Comparison of ENCODE assay signal across 7 cellular contexts in genomic region chr7:100547872-100548271, GRCh38. TPM values are rescaled to one million over a fixed set of nuclear protein-coding genes. Genes with fewer than 3 reads are reported as not detected.
A peak's percentile ranks its signal among the peaks of the same experiment; 100 is the strongest.
DNase-seq lines count a peak whose midpoint lies in the region; ATAC-seq and TF ChIP-seq lines count a peak whose summit lies in the region.

No MANE protein-coding gene starts in this region.

- no peaks in the 10 kb centered on the region for H3K27me3 Mint-ChIP-seq in WTC11 (ENCODE audit: low read depth)
- no peaks in the 10 kb centered on the region for H3K27me3 Mint-ChIP-seq in stimulated activated naive CD8-positive, alpha-beta T cell treated with anti-CD3 and anti-CD28 coated beads, Interleukin-15, amount 100 ng/mL, for 72 hours

- H3K27ac Mint-ChIP-seq in WTC11: peak overlapping the region; percentile 76; the same call in 1 of the 2 replicates
- peak overlapping the region; percentile 78 to 95 for H3K27ac Mint-ChIP-seq in stimulated activated naive CD8-positive, alpha-beta T cell treated with anti-CD3 and anti-CD28 coated beads, Interleukin-15, amount 100 ng/mL, for 72 hours

- no peaks in the 10 kb centered on the region for H3K27me3 ChIP-seq in left ventricle myocardium inferior (ENCODE audit: low read depth)

- CTCF ChIA-PET in WTC11 (lab: Charles Lee): interaction anchor here (2.0 to 6.1 kb wide), 3 partner anchors 12 to 69 kb away, joined by 5 to 36 read pairs (median 8); partner anchors contain the start of gene TSC22D4

- peaks cover 31% of the 10 kb centered on the region for H3K36me3 ChIP-seq in left ventricle myocardium inferior

- H3K4me3 Mint-ChIP-seq in WTC11: no peak overlapping the region
- peak overlapping the region; percentile 85 to 97 for H3K4me3 Mint-ChIP-seq in stimulated activated naive CD8-positive, alpha-beta T cell treated with anti-CD3 and anti-CD28 coated beads, Interleukin-15, amount 100 ng/mL, for 72 hours

- POLR2A ChIA-PET in WTC11 (lab: Charles Lee): interaction anchor here (2.1 kb wide), 1 partner anchor 38 kb away, joined by 5 read pairs; the partner anchor contains the start of genes FBXO24 and LRCH4

- no peak for TF ChIP-seq RAD21 in Ishikawa (IDR thresholded peaks at IDR 0.05; ENCODE audit: low read depth)

- intact Hi-C loops in left ventricle myocardium inferior (cut with micrococcal nuclease): loop anchor here (10.0 kb wide), 1 partner anchor 73 kb away; the partner anchor contains the start of gene TSC22D4

- peaks cover 5% of the 10 kb centered on the region for H3K36me3 Mint-ChIP-seq in WTC11

- peak overlapping the region; percentile 90 for H3K27ac ChIP-seq in left ventricle myocardium inferior (replicated peaks)

- H3K4me1 Mint-ChIP-seq in WTC11: peaks cover 45% of the 10 kb centered on the region
- H3K4me1 Mint-ChIP-seq in stimulated activated naive CD8-positive, alpha-beta T cell treated with anti-CD3 and anti-CD28 coated beads, Interleukin-15, amount 100 ng/mL, for 72 hours: peaks cover 80% of the 10 kb centered on the region

- H3K4me1 ChIP-seq in left ventricle myocardium inferior: peaks cover 56% of the 10 kb centered on the region

- no peak for TF ChIP-seq EP300 in Ishikawa (IDR thresholded peaks at IDR 0.05; ENCODE audit: borderline replicate concordance)

- ATAC-seq in WTC11: no peak; the same call in 1 of the 2 replicates
- ATAC-seq in stimulated activated naive CD8-positive, alpha-beta T cell treated with anti-CD3 and anti-CD28 coated beads, Interleukin-15, amount 100 ng/mL, for 72 hours: no peak

- H3K9me3 ChIP-seq in left ventricle myocardium inferior (replicated peaks): no peaks in the 10 kb centered on the region

- no peaks in the 10 kb centered on the region for H3K9me3 Mint-ChIP-seq in WTC11
- no peaks in the 10 kb centered on the region for H3K9me3 Mint-ChIP-seq in stimulated activated naive CD8-positive, alpha-beta T cell treated with anti-CD3 and anti-CD28 coated beads, Interleukin-15, amount 100 ng/mL, for 72 hours

- TF ChIP-seq CTCF in WTC11 (IDR thresholded peaks at IDR 0.05) (no peak), left ventricle myocardium inferior (IDR thresholded peaks at IDR 0.05; ENCODE audit: borderline replicate concordance) (peak; percentile 31)

- no peak overlapping the region for H3K4me3 ChIP-seq in left ventricle myocardium inferior

- DNase-seq in WTC11 (ENCODE audit: low spot score): no peak
- DNase-seq in left ventricle myocardium inferior: no peak
- DNase-seq in stimulated activated naive CD8-positive, alpha-beta T cell treated with anti-CD3 and anti-CD28 coated beads, Interleukin-15, amount 100 ng/mL, for 72 hours: no peak
- no peak for DNase-seq in activated CD4-positive, CD25-positive, alpha-beta regulatory T cell treated with anti-CD3 and anti-CD28 coated beads, Interleukin-2, amount 50 U/mL, for 72 hours
- DNase-seq in iPS-NIHi11 (ENCODE audit: low spot score): no peak
- DNase-seq in T-helper 9 cell: no peak

TF ChIP-seq in Ishikawa, 13 proteins besides CTCF, POLR2A, EP300 and RAD21:
- no peak for TF ChIP-seq TEAD4 (IDR thresholded peaks at IDR 0.05)
- TF ChIP-seq, protein P1, sequence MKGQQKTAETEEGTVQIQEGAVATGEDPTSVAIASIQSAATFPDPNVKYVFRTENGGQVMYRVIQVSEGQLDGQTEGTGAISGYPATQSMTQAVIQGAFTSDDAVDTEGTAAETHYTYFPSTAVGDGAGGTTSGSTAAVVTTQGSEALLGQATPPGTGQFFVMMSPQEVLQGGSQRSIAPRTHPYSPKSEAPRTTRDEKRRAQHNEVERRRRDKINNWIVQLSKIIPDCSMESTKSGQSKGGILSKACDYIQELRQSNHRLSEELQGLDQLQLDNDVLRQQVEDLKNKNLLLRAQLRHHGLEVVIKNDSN (IDR thresholded peaks at IDR 0.05): peak; percentile 24; the same call in 1 of the 2 replicates

TF ChIP-seq in WTC11, 78 proteins besides CTCF, POLR2A, EP300 and RAD21 (continues in another document):
- TF ChIP-seq, protein P2, sequence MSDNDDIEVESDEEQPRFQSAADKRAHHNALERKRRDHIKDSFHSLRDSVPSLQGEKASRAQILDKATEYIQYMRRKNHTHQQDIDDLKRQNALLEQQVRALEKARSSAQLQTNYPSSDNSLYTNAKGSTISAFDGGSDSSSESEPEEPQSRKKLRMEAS (CRISPR knock-in tag; IDR thresholded peaks at IDR 0.05): no peak
- no peak for TF ChIP-seq RELA (CRISPR knock-in tag; IDR thresholded peaks at IDR 0.05; ENCODE audit: borderline replicate concordance)
- TF ChIP-seq, protein P3, sequence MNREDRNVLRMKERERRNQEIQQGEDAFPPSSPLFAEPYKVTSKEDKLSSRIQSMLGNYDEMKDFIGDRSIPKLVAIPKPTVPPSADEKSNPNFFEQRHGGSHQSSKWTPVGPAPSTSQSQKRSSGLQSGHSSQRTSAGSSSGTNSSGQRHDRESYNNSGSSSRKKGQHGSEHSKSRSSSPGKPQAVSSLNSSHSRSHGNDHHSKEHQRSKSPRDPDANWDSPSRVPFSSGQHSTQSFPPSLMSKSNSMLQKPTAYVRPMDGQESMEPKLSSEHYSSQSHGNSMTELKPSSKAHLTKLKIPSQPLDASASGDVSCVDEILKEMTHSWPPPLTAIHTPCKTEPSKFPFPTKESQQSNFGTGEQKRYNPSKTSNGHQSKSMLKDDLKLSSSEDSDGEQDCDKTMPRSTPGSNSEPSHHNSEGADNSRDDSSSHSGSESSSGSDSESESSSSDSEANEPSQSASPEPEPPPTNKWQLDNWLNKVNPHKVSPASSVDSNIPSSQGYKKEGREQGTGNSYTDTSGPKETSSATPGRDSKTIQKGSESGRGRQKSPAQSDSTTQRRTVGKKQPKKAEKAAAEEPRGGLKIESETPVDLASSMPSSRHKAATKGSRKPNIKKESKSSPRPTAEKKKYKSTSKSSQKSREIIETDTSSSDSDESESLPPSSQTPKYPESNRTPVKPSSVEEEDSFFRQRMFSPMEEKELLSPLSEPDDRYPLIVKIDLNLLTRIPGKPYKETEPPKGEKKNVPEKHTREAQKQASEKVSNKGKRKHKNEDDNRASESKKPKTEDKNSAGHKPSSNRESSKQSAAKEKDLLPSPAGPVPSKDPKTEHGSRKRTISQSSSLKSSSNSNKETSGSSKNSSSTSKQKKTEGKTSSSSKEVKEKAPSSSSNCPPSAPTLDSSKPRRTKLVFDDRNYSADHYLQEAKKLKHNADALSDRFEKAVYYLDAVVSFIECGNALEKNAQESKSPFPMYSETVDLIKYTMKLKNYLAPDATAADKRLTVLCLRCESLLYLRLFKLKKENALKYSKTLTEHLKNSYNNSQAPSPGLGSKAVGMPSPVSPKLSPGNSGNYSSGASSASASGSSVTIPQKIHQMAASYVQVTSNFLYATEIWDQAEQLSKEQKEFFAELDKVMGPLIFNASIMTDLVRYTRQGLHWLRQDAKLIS (CRISPR knock-in tag; IDR thresholded peaks at IDR 0.05; ENCODE audit: borderline replicate concordance): no peak
- no peak for TF ChIP-seq FOXK1 (CRISPR knock-in tag; IDR thresholded peaks at IDR 0.05)
- no peak for TF ChIP-seq AR (CRISPR knock-in tag; IDR thresholded peaks at IDR 0.05)
- TF ChIP-seq GRHL2 (CRISPR knock-in tag; IDR thresholded peaks at IDR 0.05; ENCODE audit: insufficient replicate concordance, severe bottlenecking): no peak
- TF ChIP-seq, protein P4, sequence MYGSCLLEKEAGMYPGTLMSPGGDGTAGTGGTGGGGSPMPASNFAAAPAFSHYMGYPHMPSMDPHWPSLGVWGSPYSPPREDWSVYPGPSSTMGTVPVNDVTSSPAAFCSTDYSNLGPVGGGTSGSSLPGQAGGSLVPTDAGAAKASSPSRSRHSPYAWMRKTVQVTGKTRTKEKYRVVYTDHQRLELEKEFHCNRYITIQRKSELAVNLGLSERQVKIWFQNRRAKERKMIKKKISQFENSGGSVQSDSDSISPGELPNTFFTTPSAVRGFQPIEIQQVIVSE (CRISPR knock-in tag; IDR thresholded peaks at IDR 0.05; ENCODE audit: borderline replicate concordance): no peak

RNA-seq across cellular contexts. Expression of gene AGFG2, which starts 8.9 kb away (rescaled TPM):
- 6.4 to 7.4 TPM (median 7.4 TPM) in 3 replicates for total RNA-seq in WTC11 (2021)
- total RNA-seq in left ventricle myocardium inferior: 26.6 TPM

RNA-seq across cellular contexts. Expression of gene SAP25, which starts 25.8 kb away (rescaled TPM):
- total RNA-seq in WTC11 (2021) (9.3 to 11.7 TPM (median 9.7 TPM) in 3 replicates), left ventricle myocardium inferior (1.1 TPM)

RNA-seq across cellular contexts. Expression of gene LRCH4, which starts 38.1 kb away (rescaled TPM):
- 52.0 to 59.6 TPM (median 56.7 TPM) in 3 replicates for total RNA-seq in WTC11 (2021)
- total RNA-seq in left ventricle myocardium inferior: 26.6 TPM

RNA-seq across cellular contexts. Expression of gene FBXO24, which starts 38.3 kb away (rescaled TPM):
- total RNA-seq in WTC11 (2021) (0.70 to 1.3 TPM (median 0.94 TPM) in 3 replicates), left ventricle myocardium inferior (0.25 TPM)

RNA-seq across cellular contexts. Expression of gene PCOLCE, which starts 54.3 kb away (rescaled TPM):
- total RNA-seq in WTC11 (2021) (53.5 to 74.8 TPM (median 70.4 TPM) in 3 replicates), left ventricle myocardium inferior (40.8 TPM)
